ENCODE assay signal across 8 cellular contexts in genomic region chr19:57363734-57364181, GRCh38. TPM values are rescaled to one million over a fixed set of nuclear protein-coding genes. Genes with fewer than 3 reads are reported as not detected.
A peak's percentile ranks its signal among the peaks of the same experiment; 100 is the strongest.
DNase-seq lines count a peak whose midpoint lies in the region; ATAC-seq and TF ChIP-seq lines count a peak whose summit lies in the region.

No MANE protein-coding gene starts in this region.

- POLR2A ChIA-PET in MCF 10A (lab: Yijun Ruan, JAX) = interaction anchor here (0.7 to 2.8 kb wide), 12 partner anchors 13 to 194 kb away, joined by 3 to 29 read pairs (median 8); partner anchors contain the start of genes ZNF304, ZNF548 and ZNF749

- H3K36me3 ChIP-seq in Karpas-422 (ENCODE audit: insufficient read depth, low read length) (peaks cover 15% of the 10 kb centered on the region), subcutaneous abdominal adipose tissue (ENCODE audit: control insufficient read depth in 5 of 5, insufficient read depth in 5 of 5, low read length in 5 of 5) (peaks cover 1 to 7% (median 4%) of the 10 kb centered on the region in 5 donors)

- peak; percentile 2 for ATAC-seq in left colon
- no peak for ATAC-seq in HG03565 (IDR thresholded peaks at IDR 0.05; ENCODE audit: unreplicated experiment)

- no peaks in the 10 kb centered on the region for H3K9me3 Mint-ChIP-seq in MCF 10A (ENCODE audit: unreplicated experiment)

- no peaks in the 10 kb centered on the region for H3K9me2 ChIP-seq in Karpas-422 (replicated peaks; ENCODE audit: insufficient read depth, low read length)

- H3K4me1 ChIP-seq in Karpas-422 (ENCODE audit: low read length) (peaks cover 16% of the 10 kb centered on the region), subcutaneous abdominal adipose tissue (ENCODE audit: control insufficient read depth in 5 of 5, insufficient read depth in 5 of 5, low read length in 5 of 5) (peaks cover 0 to 17% (median 16%) of the 10 kb centered on the region in 5 donors)

- H3K4me1 Mint-ChIP-seq in MCF 10A (ENCODE audit: insufficient read depth, unreplicated experiment) = peaks cover 8% of the 10 kb centered on the region

- no TSS peak for BruUV-seq in MCF 10A (replicated peaks; lab: Mats Ljungman, UMichigan)

- H3K27ac ChIP-seq in Karpas-422 (ENCODE audit: low read length) (no peak overlapping the region), subcutaneous abdominal adipose tissue (ENCODE audit: low read depth, low read length) (peak overlapping the region; percentile 57)

- H3K9ac ChIP-seq in Karpas-422 (ENCODE audit: low read length) = peak overlapping the region; percentile 76
- peak overlapping the region; percentile 48 to 86 (median 82) for H3K9ac ChIP-seq in subcutaneous abdominal adipose tissue (ENCODE audit: low read length in 5 of 5)

- CTCF ChIA-PET in MCF 10A (lab: Yijun Ruan, JAX) = no interaction called here

- H3K4me2 ChIP-seq in Karpas-422 (ENCODE audit: low read depth, low read length, poor library complexity, severe bottlenecking) = peak overlapping the region; percentile 80

- intact Hi-C loops in MCF 10A (cut with micrococcal nuclease) = loop anchor here (1.0 to 2.0 kb wide), 2 partner anchors 85 to 172 kb away; partner anchors contain the start of gene ZNF264
- intact Hi-C loops in left colon (cut with DNase I, micrococcal nuclease) = loop anchor here in 1 of 2 donors (2.0 kb wide), 1 partner anchor 15 kb away; no protein-coding TSS in a partner anchor

- no peak for TF ChIP-seq CTCF in MCF 10A (IDR thresholded peaks at IDR 0.05; ENCODE audit: unreplicated experiment)

- H3K4me3 ChIP-seq in Karpas-422 (ENCODE audit: low read length) (peak overlapping the region; percentile 76), subcutaneous abdominal adipose tissue (ENCODE audit: low read depth in 1 of 5, low read length in 5 of 5) (peak overlapping the region; percentile 77 to 95 (median 87))

- peaks cover 27% of the 10 kb centered on the region for H3K79me2 ChIP-seq in Karpas-422 (ENCODE audit: low read length)

- peaks cover 24% of the 10 kb centered on the region for H3K36me3 Mint-ChIP-seq in MCF 10A (ENCODE audit: insufficient read depth, unreplicated experiment)

- no peaks in the 10 kb centered on the region for H3K27me3 Mint-ChIP-seq in MCF 10A (ENCODE audit: insufficient read depth, unreplicated experiment)

- H3K27ac Mint-ChIP-seq in MCF 10A (ENCODE audit: low read depth, unreplicated experiment) = peak overlapping the region; percentile 99

- DNase-seq in NCI-H748 (lab: John Stamatoyannopoulos, UW; ENCODE audit: unreplicated experiment) (peak; percentile 57), NCI-H748 treated with DMSO at 0.1 percent for 48 hours (lab: John Stamatoyannopoulos, UW) (no peak), Karpas-422 (peak; percentile 63), MCF 10A (ENCODE audit: unreplicated experiment) (no peak), left colon (peak in 1 of 2 donors; percentile 30), NCI-H1048 (lab: John Stamatoyannopoulos, UW) (no peak)

- H3K9me3 ChIP-seq in Karpas-422 (ENCODE audit: low read length) (no peaks in the 10 kb centered on the region; the same call in 1 of the 2 replicates), subcutaneous abdominal adipose tissue (ENCODE audit: control insufficient read depth in 5 of 5, low read length in 5 of 5) (peaks cover 0 to 10% (median 1%) of the 10 kb centered on the region in 5 donors)

- peak overlapping the region; percentile 98 for H3K4me3 Mint-ChIP-seq in MCF 10A (ENCODE audit: unreplicated experiment)

- H3K27me3 ChIP-seq in Karpas-422 (ENCODE audit: low read length) = no peaks in the 10 kb centered on the region
- H3K27me3 ChIP-seq in subcutaneous abdominal adipose tissue (ENCODE audit: control insufficient read depth in 5 of 5, insufficient read depth in 4 of 5, low read length in 5 of 5) = no peaks in the 10 kb centered on the region

- H4K20me1 ChIP-seq in Karpas-422 (ENCODE audit: insufficient read depth, low read depth, low read length) = no peaks in the 10 kb centered on the region

- H2AFZ ChIP-seq in Karpas-422 (ENCODE audit: low read length) = no peak overlapping the region

RNA-seq across cellular contexts. Expression of gene TRAPPC2B, which starts 0.4 kb away (rescaled TPM):
- 19.5 and 30.0 TPM in 2 replicates for total RNA-seq in Karpas-422 (2014; rRNA removed; shearing (Covaris generic); ENCODE audit: low replicate concordance)
- 6.3 and 9.8 TPM in 2 replicates for total RNA-seq in MCF 10A (2022)
- total RNA-seq in left colon = 1 to 10 TPM; 4.4 to 4.5 TPM

RNA-seq across cellular contexts. Expression of gene ZNF547, which starts 0.4 kb away (rescaled TPM):
- total RNA-seq in Karpas-422 (2014; rRNA removed; shearing (Covaris generic); ENCODE audit: low replicate concordance) = 3.1 and 6.5 TPM in 2 replicates
- 3.7 and 4.3 TPM in 2 replicates for total RNA-seq in MCF 10A (2022)
- 1 to 10 TPM; 1.4 to 1.8 TPM for total RNA-seq in left colon

RNA-seq across cellular contexts. Expression of gene ZNF304, which starts 12.7 kb away (rescaled TPM):
- total RNA-seq in Karpas-422 (2014; rRNA removed; shearing (Covaris generic); ENCODE audit: low replicate concordance) = 6.9 and 10.0 TPM in 2 replicates
- total RNA-seq in MCF 10A (2022) (7.0 and 9.9 TPM in 2 replicates), left colon (1 to 10 TPM; 3.0 to 3.3 TPM)

RNA-seq across cellular contexts. Expression of gene ZNF548, which starts 25.9 kb away (rescaled TPM):
- 37.3 and 40.4 TPM in 2 replicates for total RNA-seq in Karpas-422 (2014; rRNA removed; shearing (Covaris generic); ENCODE audit: low replicate concordance)
- total RNA-seq in MCF 10A (2022) (23.7 and 40.1 TPM in 2 replicates), left colon (10 to 100 TPM in 1 of 2 donors, 1 to 10 TPM in 1; 8.1 to 10.7 TPM)

RNA-seq across cellular contexts. Expression of gene ZNF543, which starts 43.5 kb away (rescaled TPM):
- 19.8 and 21.6 TPM in 2 replicates for total RNA-seq in Karpas-422 (2014; rRNA removed; shearing (Covaris generic); ENCODE audit: low replicate concordance)
- total RNA-seq in MCF 10A (2022) (9.2 and 10.8 TPM in 2 replicates), left colon (1 to 10 TPM; 2.8 to 3.5 TPM)

Comparison
In these comparisons a context has a peak if more than half of its experiments do, and no peak if none do; other contexts are left out.
1. DNase-seq: peak in NCI-H748 (single experiment) and Karpas-422 (single experiment); none in NCI-H748 treated with DMSO at 0.1 percent for 48 hours (single experiment), MCF 10A (single experiment) and NCI-H1048 (single experiment).